ENCODE assay signal across 16 cellular contexts in the genomic region with DNA sequence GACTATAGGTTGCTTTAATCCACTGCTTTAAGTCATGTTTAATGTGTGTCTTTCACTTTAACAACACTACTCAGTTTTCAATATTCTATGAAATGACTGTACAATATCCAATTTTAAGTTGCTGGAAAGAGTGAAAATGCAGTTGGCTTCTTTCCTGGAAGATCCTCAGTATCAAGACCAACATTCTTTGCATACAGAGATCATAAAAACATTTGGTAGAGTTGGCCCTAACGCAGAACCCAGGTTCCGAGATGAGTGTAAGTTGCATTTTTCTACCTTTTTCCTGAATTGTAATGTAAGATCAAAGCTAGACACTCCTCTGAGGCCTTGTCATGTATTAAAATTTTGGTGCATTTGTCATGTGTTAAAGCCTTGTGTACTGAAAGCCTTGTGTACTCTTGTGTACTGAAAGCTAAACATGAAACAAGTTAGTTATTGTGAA. TPM values are rescaled to one million over a fixed set of nuclear protein-coding genes. Genes with fewer than 3 reads are reported as not detected.
DNase-seq lines count a peak whose midpoint lies in the region; ATAC-seq and TF ChIP-seq lines count a peak whose summit lies in the region.
"Had no signal": no experiment of that assay in that cellular context is flagged by ENCODE, and none has a peak within 500 bp of the region (broad histone marks: within the 10 kb centered on the region; RNA-seq: fewer than 3 reads in every experiment).

No MANE protein-coding gene starts in this region.

- peak; percentile 54 for DNase-seq in GM04503 (ENCODE audit: low read depth)
- DNase-seq in activated naive CD8-positive, alpha-beta T cell treated with anti-CD3 and anti-CD28 coated beads, Interleukin-2, amount 50 U/mL, for 24 hours = no peak
- peak in 1 of 2 donors; percentile 22 for DNase-seq in foreskin keratinocyte
- DNase-seq in NCI-H1436 treated with DMSO at 0.1 percent for 48 hours (lab: John Stamatoyannopoulos, UW) = no peak
- no peak for DNase-seq in nephron progenitor cell
- no peak for DNase-seq in NK-92 treated with Interleukin-12 subunit alpha and Interleukin-12 subunit beta, amount 100 ng/mL, for 24 hours (lab: John Stamatoyannopoulos, UW)
- DNase-seq: activated CD8-positive, alpha-beta memory T cell treated with anti-CD3 and anti-CD28 coated beads, Interleukin-2, amount 10 ng/mL, durations not matched to agents 7 days and 5 days; CD8-positive, alpha-beta T cell; hippocampal formation; NCI-H2107; right cardiac atrium; uterus had no signal

- H3K27ac ChIP-seq in ACC112 (ENCODE audit: low read depth, low read length) = peak overlapping the region; percentile 89
- H3K27ac ChIP-seq in foreskin keratinocyte = no peak overlapping the region
- H3K27ac ChIP-seq: uterus had no signal

- H3K27me3 ChIP-seq in ACC112 (ENCODE audit: insufficient read depth, low read length) (no peaks in the 10 kb centered on the region), foreskin keratinocyte (no peaks in the 10 kb centered on the region)
- H3K27me3 ChIP-seq: uterus had no signal

- peaks cover 37% of the 10 kb centered on the region for H3K4me1 Mint-ChIP-seq in activated naive CD8-positive, alpha-beta T cell treated with anti-CD3 and anti-CD28 coated beads, Interleukin-2, amount 50 U/mL, for 24 hours
- H3K4me1 Mint-ChIP-seq in nephron progenitor cell = no peaks in the 10 kb centered on the region

- no peak for TF ChIP-seq CTCF in foreskin keratinocyte (conservative IDR thresholded peaks at IDR 0.05)
- no peak for TF ChIP-seq CTCF in nephron progenitor cell (IDR thresholded peaks at IDR 0.05)

- H3K9me3 Mint-ChIP-seq in activated naive CD8-positive, alpha-beta T cell treated with anti-CD3 and anti-CD28 coated beads, Interleukin-2, amount 50 U/mL, for 24 hours = no peaks in the 10 kb centered on the region
- no peaks in the 10 kb centered on the region for H3K9me3 Mint-ChIP-seq in nephron progenitor cell
- H3K9me3 Mint-ChIP-seq: CD8-positive, alpha-beta T cell; IgD-negative memory B cell had no signal

- peak overlapping the region; percentile 23 for H3K4me3 Mint-ChIP-seq in activated naive CD8-positive, alpha-beta T cell treated with anti-CD3 and anti-CD28 coated beads, Interleukin-2, amount 50 U/mL, for 24 hours
- no peak overlapping the region for H3K4me3 Mint-ChIP-seq in nephron progenitor cell
- H3K4me3 Mint-ChIP-seq: activated CD8-positive, alpha-beta memory T cell treated with anti-CD3 and anti-CD28 coated beads, Interleukin-2, amount 10 ng/mL, durations not matched to agents 7 days and 5 days; CD8-positive, alpha-beta T cell; IgD-negative memory B cell had no signal

- H2AFZ ChIP-seq in ACC112 (ENCODE audit: low read length, unreplicated experiment) = peak overlapping the region; percentile 9

- 0 out of 2 replicates have a peak, but pooled peaks cover 2% of the 10 kb centered on the region for H3K36me3 ChIP-seq in ACC112 (ENCODE audit: insufficient read depth, low read length)
- H3K36me3 ChIP-seq: uterus had no signal

- H3K27me3 Mint-ChIP-seq in activated naive CD8-positive, alpha-beta T cell treated with anti-CD3 and anti-CD28 coated beads, Interleukin-2, amount 50 U/mL, for 24 hours = no peaks in the 10 kb centered on the region
- no peaks in the 10 kb centered on the region for H3K27me3 Mint-ChIP-seq in nephron progenitor cell (ENCODE audit: low read depth, poor library complexity)
- H3K27me3 Mint-ChIP-seq: activated CD8-positive, alpha-beta memory T cell treated with anti-CD3 and anti-CD28 coated beads, Interleukin-2, amount 10 ng/mL, durations not matched to agents 7 days and 5 days; IgD-negative memory B cell had no signal

- H3K79me2 ChIP-seq in ACC112 (ENCODE audit: control insufficient read depth, insufficient read depth, low read length, unreplicated experiment) = no peaks in the 10 kb centered on the region

- H3K4me1 ChIP-seq in ACC112 (ENCODE audit: control insufficient read depth, insufficient read depth, low read length, unreplicated experiment) (peaks cover 31% of the 10 kb centered on the region), foreskin keratinocyte (peaks cover 15% of the 10 kb centered on the region)
- H3K4me1 ChIP-seq: uterus had no signal

- peak overlapping the region; percentile 57 for H3K27ac Mint-ChIP-seq in activated naive CD8-positive, alpha-beta T cell treated with anti-CD3 and anti-CD28 coated beads, Interleukin-2, amount 50 U/mL, for 24 hours
- H3K27ac Mint-ChIP-seq in nephron progenitor cell = no peak overlapping the region
- H3K27ac Mint-ChIP-seq: activated CD8-positive, alpha-beta memory T cell treated with anti-CD3 and anti-CD28 coated beads, Interleukin-2, amount 10 ng/mL, durations not matched to agents 7 days and 5 days; CD8-positive, alpha-beta T cell; IgD-negative memory B cell had no signal

- peak; percentile 45 for ATAC-seq in activated naive CD8-positive, alpha-beta T cell treated with anti-CD3 and anti-CD28 coated beads, Interleukin-2, amount 50 U/mL, for 24 hours
- peak; percentile 26 for ATAC-seq in foreskin keratinocyte
- ATAC-seq in HG03571 (IDR thresholded peaks at IDR 0.05; ENCODE audit: unreplicated experiment) = no peak
- ATAC-seq: activated CD8-positive, alpha-beta memory T cell treated with anti-CD3 and anti-CD28 coated beads, Interleukin-2, amount 10 ng/mL, durations not matched to agents 7 days and 5 days; CD8-positive, alpha-beta T cell; right cardiac atrium had no signal

- peak overlapping the region; percentile 55 for H3K4me3 ChIP-seq in ACC112 (ENCODE audit: low read depth, low read length)
- H3K4me3 ChIP-seq: uterus had no signal

- H3K36me3 Mint-ChIP-seq in activated naive CD8-positive, alpha-beta T cell treated with anti-CD3 and anti-CD28 coated beads, Interleukin-2, amount 50 U/mL, for 24 hours (ENCODE audit: low read depth) = peaks cover 47% of the 10 kb centered on the region
- peaks cover 35% of the 10 kb centered on the region for H3K36me3 Mint-ChIP-seq in nephron progenitor cell (ENCODE audit: low read depth)

RNA-seq across cellular contexts. Expression of gene TNFRSF11A, which starts 42.9 kb away (rescaled TPM):
- 0.63 and 1.1 TPM in 2 replicates for total RNA-seq in foreskin keratinocyte
- polyA plus RNA-seq in foreskin keratinocyte = 0.39 and 0.58 TPM in 2 replicates
- total RNA-seq: OCI-LY7 had no signal
- polyA plus RNA-seq: IgD-negative memory B cell had no signal
